1 cellular context compared by ENCODE assay signal in genomic region chr18:12828116-12829051, GRCh38.
TF ChIP-seq lines count a peak whose summit lies in the region.

No MANE protein-coding gene starts in this region.

TF ChIP-seq in endothelial cell of umbilical vein, 7 proteins besides CTCF, POLR2A, EP300 and RAD21:
- TF ChIP-seq POLR2AphosphoS5 (IDR thresholded peaks at IDR 0.05; ENCODE audit: insufficient read depth, low read depth, low read length) (no peak), FOS (IDR thresholded peaks at IDR 0.05; ENCODE audit: borderline replicate concordance, insufficient read depth, low read length) (peak; percentile 11), EZH2 (IDR thresholded peaks at IDR 0.05; ENCODE audit: borderline replicate concordance, low read depth, low read length, severe bottlenecking) (no peak), MYC (IDR thresholded peaks at IDR 0.05; ENCODE audit: low read depth, low read length) (no peak), JUN (IDR thresholded peaks at IDR 0.05; ENCODE audit: borderline replicate concordance, insufficient read depth, insufficient read length, low read depth) (peak; percentile 74), GATA2 (IDR thresholded peaks at IDR 0.05; ENCODE audit: insufficient read depth, insufficient read length, low read depth, low read length) (peak; percentile 40), MAX (IDR thresholded peaks at IDR 0.05; ENCODE audit: insufficient read depth, insufficient read length) (no peak)
